Comparison of ENCODE assay signal across 24 cellular contexts in the genomic region with DNA sequence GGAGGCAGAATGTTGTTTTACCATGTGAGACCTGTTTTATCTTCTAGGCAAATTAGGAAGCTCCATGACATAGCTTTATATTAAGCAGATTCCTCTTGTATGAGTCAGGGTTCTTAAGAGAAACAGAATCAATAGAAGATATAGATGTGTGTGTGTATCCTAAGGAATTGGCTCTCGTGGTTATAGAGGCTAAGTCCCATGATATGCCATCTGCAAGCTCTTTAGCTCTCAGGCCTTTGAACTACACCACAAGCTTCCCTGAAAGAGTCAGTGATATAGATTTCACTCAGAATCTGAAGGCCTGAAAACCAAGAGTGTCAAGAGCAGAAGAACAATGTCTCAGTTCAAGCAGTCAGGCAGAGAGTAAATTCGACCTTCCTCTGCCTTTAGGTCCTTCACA.
DNase-seq lines count a peak whose midpoint lies in the region; ATAC-seq and TF ChIP-seq lines count a peak whose summit lies in the region.
"Had no signal": no experiment of that assay in that cellular context is flagged by ENCODE, and none has a peak within 500 bp of the region (broad histone marks: within the 10 kb centered on the region; RNA-seq: fewer than 3 reads in every experiment).

No MANE protein-coding gene starts in this region.

- H3K27ac ChIP-seq in Panc1 (ENCODE audit: low read length): peak overlapping the region; percentile 59; the same call in 1 of the 2 replicates
- H3K27ac ChIP-seq in esophagus squamous epithelium: no peak overlapping the region
- H3K27ac ChIP-seq: BLaER1, ovary had no signal

- POLR2A ChIA-PET in Panc1 (lab: Charles Lee): no interaction called here

- no peak for TF ChIP-seq CTCF in Panc1 (IDR thresholded peaks at IDR 0.05)
- TF ChIP-seq CTCF in epithelial cell of esophagus (IDR thresholded peaks at IDR 0.05; ENCODE audit: insufficient read depth, low read depth, low read length, missing control alignments): no peak
- no peak for TF ChIP-seq CTCF in esophagus squamous epithelium (IDR thresholded peaks at IDR 0.05)

- no peaks in the 10 kb centered on the region for H3K36me3 Mint-ChIP-seq in stimulated activated effector memory CD8-positive, alpha-beta T cell treated with anti-CD3 and anti-CD28 coated beads, Interleukin-12 subunit alpha, Interleukin-12 subunit beta, amount 100 ng/mL, for 72 hours
- no peaks in the 10 kb centered on the region for H3K36me3 Mint-ChIP-seq in activated T-cell treated with anti-CD3 and anti-CD28 coated beads, Interleukin-2, amount 50 U/mL, for 72 hours (ENCODE audit: insufficient read depth in 2 of 2)
- H3K36me3 Mint-ChIP-seq: natural killer cell treated with Interleukin-12 subunit alpha and Interleukin-12 subunit beta and Interleukin-15 and Interleukin-18, amount 100 ng/mL, for 72 hours had no signal

- H3K4me3 Mint-ChIP-seq in stimulated activated effector memory CD8-positive, alpha-beta T cell treated with anti-CD3 and anti-CD28 coated beads, Interleukin-12 subunit alpha, Interleukin-12 subunit beta, amount 100 ng/mL, for 72 hours: no peak overlapping the region
- H3K4me3 Mint-ChIP-seq in activated T-cell treated with anti-CD3 and anti-CD28 coated beads, Interleukin-2, amount 50 U/mL, for 72 hours: no peak overlapping the region
- H3K4me3 Mint-ChIP-seq: activated CD4-positive, alpha-beta T cell treated with anti-CD3 and anti-CD28 coated beads, Interleukin-2, amount 10 ng/mL, durations not matched to agents 24 days and 14 days; natural killer cell treated with Interleukin-12 subunit alpha and Interleukin-12 subunit beta and Interleukin-15 and Interleukin-18, amount 100 ng/mL, for 72 hours had no signal

- intact Hi-C loops in Panc1 (cut with micrococcal nuclease; ENCODE audit: unreplicated experiment) (no loop called here), esophagus squamous epithelium (cut with DNase I) (no loop called here)

- no peak overlapping the region for H3K4me3 ChIP-seq in Panc1 (ENCODE audit: low read depth in 2 of 2, low read length in 2 of 2)
- H3K4me3 ChIP-seq in epithelial cell of esophagus (ENCODE audit: low read length): no peak overlapping the region
- no peak overlapping the region for H3K4me3 ChIP-seq in esophagus squamous epithelium
- H3K4me3 ChIP-seq: BLaER1, GM12878, mucosa of descending colon, ovary had no signal

- no peaks in the 10 kb centered on the region for H3K9me3 ChIP-seq in Panc1 (ENCODE audit: control insufficient read depth, insufficient read depth, low read depth, low read length)
- no peaks in the 10 kb centered on the region for H3K9me3 ChIP-seq in esophagus squamous epithelium
- H3K9me3 ChIP-seq: BLaER1, mucosa of descending colon, ovary had no signal

- in situ Hi-C loops in Panc1 (cut with HindIII; ENCODE audit: low pct_unique_long_range_greater_than_20kb, low sequenced_read_pairs): no loop called here

- no peak for ATAC-seq in Panc1
- no peak for ATAC-seq in stimulated activated effector memory CD8-positive, alpha-beta T cell treated with anti-CD3 and anti-CD28 coated beads, Interleukin-12 subunit alpha, Interleukin-12 subunit beta, amount 100 ng/mL, for 72 hours
- no peak for ATAC-seq in activated T-cell treated with anti-CD3 and anti-CD28 coated beads, Interleukin-2, amount 50 U/mL, for 72 hours (replicated peaks in 1 of 2)
- ATAC-seq: GM12878; mucosa of descending colon; natural killer cell treated with Interleukin-12 subunit alpha and Interleukin-12 subunit beta and Interleukin-15 and Interleukin-18, amount 100 ng/mL, for 72 hours had no signal

- CTCF ChIA-PET in Panc1 (lab: Charles Lee): no interaction called here

- H3K27ac Mint-ChIP-seq in stimulated activated effector memory CD8-positive, alpha-beta T cell treated with anti-CD3 and anti-CD28 coated beads, Interleukin-12 subunit alpha, Interleukin-12 subunit beta, amount 100 ng/mL, for 72 hours: no peak overlapping the region
- H3K27ac Mint-ChIP-seq in activated T-cell treated with anti-CD3 and anti-CD28 coated beads, Interleukin-2, amount 50 U/mL, for 72 hours: no peak overlapping the region
- H3K27ac Mint-ChIP-seq: activated CD4-positive, alpha-beta T cell treated with anti-CD3 and anti-CD28 coated beads, Interleukin-2, amount 10 ng/mL, durations not matched to agents 24 days and 14 days; natural killer cell treated with Interleukin-12 subunit alpha and Interleukin-12 subunit beta and Interleukin-15 and Interleukin-18, amount 100 ng/mL, for 72 hours; type B pancreatic cell had no signal

- DNase-seq in EH (ENCODE audit: low read depth) (peak; percentile 62), Panc1 (ENCODE audit: low read depth, low spot score) (no peak), epithelial cell of esophagus (ENCODE audit: low read depth) (peak; percentile 9), islet precursor cell (peak; percentile 53), esophagus squamous epithelium (lab: John Stamatoyannopoulos, UW) (no peak), NCI-H2171 treated with DMSO at 0.1 percent for 48 hours (lab: John Stamatoyannopoulos, UW) (no peak)
- no peak for DNase-seq in stimulated activated effector memory CD8-positive, alpha-beta T cell treated with anti-CD3 and anti-CD28 coated beads, Interleukin-12 subunit alpha, Interleukin-12 subunit beta, amount 100 ng/mL, for 72 hours (ENCODE audit: low spot score in 2 of 2)
- no peak for DNase-seq in activated T-cell treated with anti-CD3 and anti-CD28 coated beads, Interleukin-2, amount 50 U/mL, for 72 hours
- DNase-seq: ACHN; activated CD4-positive, alpha-beta T cell treated with anti-CD3 and anti-CD28 coated beads, Interleukin-2, amount 10 ng/mL, durations not matched to agents 24 days and 14 days; activated gamma-delta T cell treated with Interleukin-2 at 50 U/mL for 16 hours; activated T-cell treated with anti-CD3 and anti-CD28 coated beads, Interleukin-2, amount 50 U/mL, for 1 hour; Karpas-422; mucosa of descending colon; NCI-H1436; NCI-H2107; OCI-M1; ovary; SIG-M5; stimulated activated CD4-positive, alpha-beta T cell treated with anti-CD3 and anti-CD28 coated beads, Interleukin-2, amount 100 ng/mL, for 24 hours had no signal

- no peaks in the 10 kb centered on the region for H3K36me3 ChIP-seq in Panc1 (ENCODE audit: control insufficient read depth, insufficient read depth, low read length)
- H3K36me3 ChIP-seq in esophagus squamous epithelium: no peaks in the 10 kb centered on the region
- H3K36me3 ChIP-seq: BLaER1, ovary had no signal

- no peaks in the 10 kb centered on the region for H3K27me3 Mint-ChIP-seq in activated T-cell treated with anti-CD3 and anti-CD28 coated beads, Interleukin-2, amount 50 U/mL, for 72 hours (ENCODE audit: low read depth)
- H3K27me3 Mint-ChIP-seq: activated CD4-positive, alpha-beta T cell treated with anti-CD3 and anti-CD28 coated beads, Interleukin-2, amount 10 ng/mL, durations not matched to agents 24 days and 14 days; natural killer cell treated with Interleukin-12 subunit alpha and Interleukin-12 subunit beta and Interleukin-15 and Interleukin-18, amount 100 ng/mL, for 72 hours had no signal

- 61 to 83% methylated on average over 2 of the region's 2 CpGs for WGBS in esophagus squamous epithelium, 2 donors

- peaks cover 11% of the 10 kb centered on the region for H3K9me3 Mint-ChIP-seq in stimulated activated effector memory CD8-positive, alpha-beta T cell treated with anti-CD3 and anti-CD28 coated beads, Interleukin-12 subunit alpha, Interleukin-12 subunit beta, amount 100 ng/mL, for 72 hours
- peaks cover 4 to 8% of the 10 kb centered on the region in 2 donors for H3K9me3 Mint-ChIP-seq in activated T-cell treated with anti-CD3 and anti-CD28 coated beads, Interleukin-2, amount 50 U/mL, for 72 hours

- H3K27me3 ChIP-seq in Panc1 (ENCODE audit: control insufficient read depth, insufficient read depth, low read length) (no peaks in the 10 kb centered on the region), esophagus squamous epithelium (no peaks in the 10 kb centered on the region)
- H3K27me3 ChIP-seq: BLaER1, ovary had no signal

- TF ChIP-seq POLR2A in esophagus squamous epithelium (IDR thresholded peaks at IDR 0.05): no peak

- BruUV-seq in Panc1 (replicated peaks; lab: Mats Ljungman, UMichigan): no TSS peak

- H3K4me1 ChIP-seq in Panc1 (ENCODE audit: control insufficient read depth, insufficient read depth, low read length): no peaks in the 10 kb centered on the region; the same call in 1 of the 2 replicates
- no peaks in the 10 kb centered on the region for H3K4me1 ChIP-seq in esophagus squamous epithelium

- no peaks in the 10 kb centered on the region for H3K4me1 Mint-ChIP-seq in stimulated activated effector memory CD8-positive, alpha-beta T cell treated with anti-CD3 and anti-CD28 coated beads, Interleukin-12 subunit alpha, Interleukin-12 subunit beta, amount 100 ng/mL, for 72 hours
- H3K4me1 Mint-ChIP-seq in activated T-cell treated with anti-CD3 and anti-CD28 coated beads, Interleukin-2, amount 50 U/mL, for 72 hours (ENCODE audit: low read depth): no peaks in the 10 kb centered on the region
- H3K4me1 Mint-ChIP-seq: activated CD4-positive, alpha-beta T cell treated with anti-CD3 and anti-CD28 coated beads, Interleukin-2, amount 10 ng/mL, durations not matched to agents 24 days and 14 days had no signal

Comparison
In these comparisons a context has a peak if more than half of its experiments do, and no peak if none do; other contexts are left out.
1. DNase-seq: peak in EH (single experiment), epithelial cell of esophagus (single experiment) and islet precursor cell (single experiment); none in Panc1 (single experiment), stimulated activated effector memory CD8-positive, alpha-beta T cell treated with anti-CD3 and anti-CD28 coated beads, Interleukin-12 subunit alpha, Interleukin-12 subunit beta, amount 100 ng/mL, for 72 hours (0 of 2), esophagus squamous epithelium (single experiment), activated T-cell treated with anti-CD3 and anti-CD28 coated beads, Interleukin-2, amount 50 U/mL, for 72 hours (0 of 2) and NCI-H2171 treated with DMSO at 0.1 percent for 48 hours (single experiment).